ENCODE assay signal across 14 cellular contexts in genomic region chr1:109385417-109385816, GRCh38. TPM values are rescaled to one million over a fixed set of nuclear protein-coding genes. Genes with fewer than 3 reads are reported as not detected.
DNase-seq lines count a peak whose midpoint lies in the region; ATAC-seq and TF ChIP-seq lines count a peak whose summit lies in the region.
"Had no signal": no experiment of that assay in that cellular context is flagged by ENCODE, and none has a peak within 500 bp of the region (broad histone marks: within the 10 kb centered on the region; RNA-seq: fewer than 3 reads in every experiment).

No MANE protein-coding gene starts in this region.

- H3K36me3 ChIP-seq in psoas muscle (ENCODE audit: insufficient read depth in 1 of 2, low read depth in 1 of 2): no peaks in the 10 kb centered on the region
- no peaks in the 10 kb centered on the region for H3K36me3 ChIP-seq in H7 (replicated peaks; ENCODE audit: control insufficient read depth, insufficient read depth, low read length)
- H3K36me3 ChIP-seq: neutrophil had no signal

- CTCF ChIA-PET in activated CD8-positive, alpha-beta T cell treated with anti-CD3 and anti-CD28 coated beads, Interleukin-2, amount 10 ng/mL, durations not matched to agents 7 days and 5 days (lab: Charles Lee): interaction anchor here (3.6 kb wide), 1 partner anchor 12 kb away, joined by 20 read pairs; the partner anchor contains the start of gene SORT1
- CTCF ChIA-PET in T-cell (lab: Charles Lee): no interaction called here

- no peaks in the 10 kb centered on the region for H3K36me3 Mint-ChIP-seq in activated CD8-positive, alpha-beta T cell treated with anti-CD3 and anti-CD28 coated beads, Interleukin-2, amount 10 ng/mL, durations not matched to agents 7 days and 5 days (ENCODE audit: low read depth)
- no peaks in the 10 kb centered on the region for H3K36me3 Mint-ChIP-seq in T-cell

- DNase-seq in Ammon's horn (ENCODE audit: low spot score): peak; percentile 84
- DNase-seq in OCI-M1 (lab: John Stamatoyannopoulos, UW): peak; percentile 38
- DNase-seq in globus pallidus (ENCODE audit: low spot score): peak; percentile 58
- peak in 1 of 2 donors; percentile 65 for DNase-seq in psoas muscle
- DNase-seq in activated CD8-positive, alpha-beta T cell treated with anti-CD3 and anti-CD28 coated beads, Interleukin-2, amount 10 ng/mL, durations not matched to agents 7 days and 5 days: no peak
- no peak for DNase-seq in stimulated activated CD4-positive, alpha-beta T cell treated with anti-CD3 and anti-CD28 coated beads, Interleukin-4, amount 100 ng/mL, for 1 hour
- DNase-seq in H7: no peak
- DNase-seq in T-cell: no peak
- DNase-seq: activated CD4-positive, CD25-positive, alpha-beta regulatory T cell treated with anti-CD3 and anti-CD28 coated beads, Interleukin-2, amount 50 U/mL, for 72 hours; central memory CD4-positive, alpha-beta T cell; DND-41; NCI-H774 had no signal

- H3K4me3 ChIP-seq in psoas muscle (peak overlapping the region; percentile 23), H7 (ENCODE audit: insufficient read depth, low read depth, low read length) (no peak overlapping the region)

- no peaks in the 10 kb centered on the region for H3K27me3 ChIP-seq in psoas muscle (ENCODE audit: insufficient read depth in 3 of 3, low read length in 2 of 3)
- no peaks in the 10 kb centered on the region for H3K27me3 ChIP-seq in H7 (ENCODE audit: control insufficient read depth, insufficient read depth, low read length)
- H3K27me3 ChIP-seq: neutrophil had no signal

- H3K4me3 Mint-ChIP-seq in activated CD8-positive, alpha-beta T cell treated with anti-CD3 and anti-CD28 coated beads, Interleukin-2, amount 10 ng/mL, durations not matched to agents 7 days and 5 days: no peak overlapping the region
- no peak overlapping the region for H3K4me3 Mint-ChIP-seq in T-cell
- H3K4me3 Mint-ChIP-seq: activated T-helper 17 cell treated with anti-CD3 and anti-CD28 coated beads, Interleukin-2, amount 50 U/mL, for 72 hours had no signal

- TF ChIP-seq CTCF in psoas muscle (IDR thresholded peaks at IDR 0.05): no peak

- WGBS in psoas muscle, 3 donors: 27 to 56% (median 35%) methylated on average over 2 of the region's 2 CpGs

- H3K4me1 ChIP-seq in psoas muscle: peaks cover 90% of the 10 kb centered on the region

- no peaks in the 10 kb centered on the region for H3K9me3 ChIP-seq in psoas muscle
- H3K9me3 ChIP-seq: neutrophil had no signal

- intact Hi-C loops in psoas muscle (cut with DNase I): no loop called here

- H3K9me3 Mint-ChIP-seq in activated CD8-positive, alpha-beta T cell treated with anti-CD3 and anti-CD28 coated beads, Interleukin-2, amount 10 ng/mL, durations not matched to agents 7 days and 5 days (ENCODE audit: insufficient read depth): no peaks in the 10 kb centered on the region
- H3K9me3 Mint-ChIP-seq in T-cell: no peaks in the 10 kb centered on the region
- H3K9me3 Mint-ChIP-seq: activated T-helper 17 cell treated with anti-CD3 and anti-CD28 coated beads, Interleukin-2, amount 50 U/mL, for 72 hours had no signal

- ATAC-seq in psoas muscle (peak in 3 of 4 donors; percentile 70 to 75 (median 74)), T-cell (replicated peaks in 1 of 4) (no peak)
- no peak for ATAC-seq in activated CD8-positive, alpha-beta T cell treated with anti-CD3 and anti-CD28 coated beads, Interleukin-2, amount 10 ng/mL, durations not matched to agents 7 days and 5 days

- peak overlapping the region; percentile 97 for H3K27ac ChIP-seq in psoas muscle

- POLR2A ChIA-PET in activated CD8-positive, alpha-beta T cell treated with anti-CD3 and anti-CD28 coated beads, Interleukin-2, amount 10 ng/mL, durations not matched to agents 7 days and 5 days (lab: Charles Lee): no interaction called here
- POLR2A ChIA-PET in T-cell (lab: Charles Lee): no interaction called here

- no peak overlapping the region for H3K27ac Mint-ChIP-seq in activated CD8-positive, alpha-beta T cell treated with anti-CD3 and anti-CD28 coated beads, Interleukin-2, amount 10 ng/mL, durations not matched to agents 7 days and 5 days
- H3K27ac Mint-ChIP-seq in T-cell: no peak overlapping the region
- H3K27ac Mint-ChIP-seq: activated T-helper 17 cell treated with anti-CD3 and anti-CD28 coated beads, Interleukin-2, amount 50 U/mL, for 72 hours had no signal

- H3K27me3 Mint-ChIP-seq in activated CD8-positive, alpha-beta T cell treated with anti-CD3 and anti-CD28 coated beads, Interleukin-2, amount 10 ng/mL, durations not matched to agents 7 days and 5 days (ENCODE audit: low read depth): peaks cover 15% of the 10 kb centered on the region
- peaks cover 15 to 20% of the 10 kb centered on the region in 2 donors for H3K27me3 Mint-ChIP-seq in T-cell

- H3K4me1 Mint-ChIP-seq in activated CD8-positive, alpha-beta T cell treated with anti-CD3 and anti-CD28 coated beads, Interleukin-2, amount 10 ng/mL, durations not matched to agents 7 days and 5 days (ENCODE audit: low read depth): peaks cover 12% of the 10 kb centered on the region
- H3K4me1 Mint-ChIP-seq in T-cell: no peaks in the 10 kb centered on the region
- H3K4me1 Mint-ChIP-seq: activated T-helper 17 cell treated with anti-CD3 and anti-CD28 coated beads, Interleukin-2, amount 50 U/mL, for 72 hours had no signal

RNA-seq across cellular contexts. Expression of gene SORT1, which starts 12.3 kb away (rescaled TPM):
- total RNA-seq in psoas muscle: 100 to 1,000 TPM; 123 to 363 (median 207) TPM
- 100 to 1,000 TPM in 1 of 3 donors, 10 to 100 TPM in 2; 15.8 to 131 (median 81.9) TPM for polyA plus RNA-seq in psoas muscle
- 10 to 100 TPM; 10.8 to 14.0 TPM for total RNA-seq in activated CD8-positive, alpha-beta T cell treated with anti-CD3 and anti-CD28 coated beads, Interleukin-2, amount 10 ng/mL, durations not matched to agents 7 days and 5 days
- total RNA-seq in H7 (2014; rRNA removed; shearing (Covaris generic)): 12.4 and 15.9 TPM in 2 replicates
- total RNA-seq in T-cell: 1 to 10 TPM in 4 of 5 donors, under 1 TPM in 1; 0.82 to 2.9 (median 1.5) TPM

RNA-seq across cellular contexts. Expression of gene PSMA5, which starts 40.8 kb away (rescaled TPM):
- total RNA-seq in psoas muscle (100 to 1,000 TPM in 1 of 4 donors, 10 to 100 TPM in 3; 58.1 to 123 (median 94.6) TPM), T-cell (10 to 100 TPM; 41.1 to 91.2 (median 75.5) TPM)
- polyA plus RNA-seq in psoas muscle: 100 to 1,000 TPM in 2 of 3 donors, 10 to 100 TPM in 1; 90.6 to 213 (median 146) TPM
- total RNA-seq in activated CD8-positive, alpha-beta T cell treated with anti-CD3 and anti-CD28 coated beads, Interleukin-2, amount 10 ng/mL, durations not matched to agents 7 days and 5 days: 100 to 1,000 TPM; 174 to 189 TPM
- total RNA-seq in H7 (2014; rRNA removed; shearing (Covaris generic)): 141 and 142 TPM in 2 replicates

Comparison
In these comparisons a context has a peak if more than half of its experiments do, and no peak if none do; other contexts are left out.
1. DNase-seq: peak in Ammon's horn (single experiment), OCI-M1 (single experiment) and globus pallidus (single experiment); none in activated CD8-positive, alpha-beta T cell treated with anti-CD3 and anti-CD28 coated beads, Interleukin-2, amount 10 ng/mL, durations not matched to agents 7 days and 5 days (single experiment), stimulated activated CD4-positive, alpha-beta T cell treated with anti-CD3 and anti-CD28 coated beads, Interleukin-4, amount 100 ng/mL, for 1 hour (single experiment), H7 (single experiment) and T-cell (0 of 34).
2. ATAC-seq: peak in psoas muscle (3 of 4); none in activated CD8-positive, alpha-beta T cell treated with anti-CD3 and anti-CD28 coated beads, Interleukin-2, amount 10 ng/mL, durations not matched to agents 7 days and 5 days (single experiment) and T-cell (0 of 4).